Comparison of ENCODE assay signal across 18 cellular contexts in the genomic region with DNA sequence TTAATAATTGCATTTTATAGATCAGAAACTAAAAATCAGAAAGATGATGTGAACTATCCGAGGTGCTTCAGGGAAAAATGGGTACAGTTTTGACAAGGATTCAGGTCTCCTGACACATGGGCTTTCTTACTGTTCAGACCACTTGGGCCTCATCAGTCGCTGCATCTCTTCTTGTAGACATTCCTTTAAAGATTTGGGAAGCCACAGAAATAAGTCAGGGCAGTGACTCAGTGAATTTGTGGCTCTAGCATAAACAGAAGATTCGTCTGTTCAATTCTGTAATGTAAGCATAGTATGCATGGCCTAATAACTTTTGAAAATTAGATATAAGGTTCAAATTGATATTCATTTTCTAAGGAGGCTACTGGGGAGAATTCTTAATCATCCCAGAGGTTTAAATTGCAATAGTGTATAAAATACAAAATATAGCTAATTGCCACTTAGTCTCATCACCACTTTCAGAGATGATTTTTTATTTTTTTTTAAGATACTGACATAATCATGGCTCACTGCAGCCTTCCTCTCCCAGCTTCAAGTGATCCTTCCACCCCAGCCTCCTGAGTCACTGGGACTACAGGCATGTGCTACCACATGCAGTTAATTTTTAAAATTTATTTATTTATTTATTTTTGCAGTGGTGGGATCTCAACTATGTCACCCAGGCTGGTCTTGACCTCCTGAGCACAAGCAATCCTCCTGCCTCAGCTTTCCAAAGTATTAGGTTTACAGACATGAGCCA. TPM values are rescaled to one million over a fixed set of nuclear protein-coding genes. Genes with fewer than 3 reads are reported as not detected.
DNase-seq lines count a peak whose midpoint lies in the region; ATAC-seq and TF ChIP-seq lines count a peak whose summit lies in the region.
"Had no signal": no experiment of that assay in that cellular context is flagged by ENCODE, and none has a peak within 500 bp of the region (broad histone marks: within the 10 kb centered on the region; RNA-seq: fewer than 3 reads in every experiment).

No MANE protein-coding gene starts in this region.

- no peaks in the 10 kb centered on the region for H3F3A ChIP-seq in PC-3 (ENCODE audit: low read length, unreplicated experiment)

- H3K27me3 ChIP-seq in PC-3 (ENCODE audit: low read length) = no peaks in the 10 kb centered on the region
- no peaks in the 10 kb centered on the region for H3K27me3 ChIP-seq in Caco-2 (replicated peaks; ENCODE audit: control insufficient read depth, insufficient read depth, low read length)
- H3K27me3 ChIP-seq: tibial nerve had no signal

- H3K27ac Mint-ChIP-seq in Caco-2 (ENCODE audit: unreplicated experiment) = no peak overlapping the region
- H3K27ac Mint-ChIP-seq: CD4-positive, CD25-positive, alpha-beta regulatory T cell; T-helper 2 cell treated with Interferon-gamma antibody and Interleukin-4, amounts not matched to agents 5 μg/mL and 100 μg/mL, for 36 hours had no signal

- H3K9me2 ChIP-seq in PC-3 (replicated peaks; ENCODE audit: low read length) = no peaks in the 10 kb centered on the region

- ATAC-seq in PC-3 (no peak), HG03571 (IDR thresholded peaks at IDR 0.05; ENCODE audit: unreplicated experiment) (no peak)

- H3K9me3 Mint-ChIP-seq in Caco-2 (ENCODE audit: unreplicated experiment) = no peaks in the 10 kb centered on the region
- H3K9me3 Mint-ChIP-seq: T-helper 2 cell treated with Interferon-gamma antibody and Interleukin-4, amounts not matched to agents 5 μg/mL and 100 μg/mL, for 36 hours had no signal

- no peaks in the 10 kb centered on the region for H3K4me1 Mint-ChIP-seq in Caco-2 (ENCODE audit: low read depth, unreplicated experiment)

- H3K36me3 ChIP-seq in PC-3 (ENCODE audit: low read depth, low read length) (no peaks in the 10 kb centered on the region), Caco-2 (ENCODE audit: control insufficient read depth, insufficient read depth, low read length) (no peaks in the 10 kb centered on the region)
- H3K36me3 ChIP-seq: tibial nerve had no signal

- no peak overlapping the region for H3K27ac ChIP-seq in PC-3 (ENCODE audit: low read length)
- H3K27ac ChIP-seq: parathyroid adenoma, tibial nerve had no signal

- intact Hi-C loops in PC-3 (cut with micrococcal nuclease) = no loop called here
- intact Hi-C loops in Caco-2 (cut with micrococcal nuclease; ENCODE audit: unreplicated experiment) = no loop called here

- no peaks in the 10 kb centered on the region for H3K27me3 Mint-ChIP-seq in Caco-2 (ENCODE audit: insufficient read depth, unreplicated experiment)
- H3K27me3 Mint-ChIP-seq: CD4-positive, CD25-positive, alpha-beta regulatory T cell had no signal

- H3K79me2 ChIP-seq in PC-3 (ENCODE audit: low read length) = no peaks in the 10 kb centered on the region
- H3K79me2 ChIP-seq: parathyroid adenoma had no signal

- no peak overlapping the region for H3K4me3 ChIP-seq in PC-3 (ENCODE audit: low read length)
- no peak overlapping the region for H3K4me3 ChIP-seq in retinal pigment epithelial cell (ENCODE audit: low read length)
- no peak overlapping the region for H3K4me3 ChIP-seq in Caco-2 (ENCODE audit: low read depth, low read length)
- H3K4me3 ChIP-seq: tibial nerve had no signal

- no peaks in the 10 kb centered on the region for H4K20me1 ChIP-seq in PC-3 (ENCODE audit: low read length)

- no peaks in the 10 kb centered on the region for H3K9me3 ChIP-seq in PC-3 (ENCODE audit: low read length)
- no peaks in the 10 kb centered on the region for H3K9me3 ChIP-seq in Caco-2

- TF ChIP-seq CTCF in PC-3 (conservative IDR thresholded peaks at IDR 0.05; ENCODE audit: low read depth, low read length) = no peak
- TF ChIP-seq CTCF in retinal pigment epithelial cell (conservative IDR thresholded peaks at IDR 0.05; ENCODE audit: low read depth, low read length) = no peak
- TF ChIP-seq CTCF in Caco-2 (IDR thresholded peaks at IDR 0.05; ENCODE audit: insufficient read depth in 1 of 2, low read depth in 1 of 2, low read length in 1 of 2, severe bottlenecking in 1 of 2, unreplicated experiment in 1 of 2) = no peak

- no peaks in the 10 kb centered on the region for H3K4me1 ChIP-seq in PC-3 (ENCODE audit: insufficient read depth, low read length)
- no peaks in the 10 kb centered on the region for H3K4me1 ChIP-seq in Caco-2
- H3K4me1 ChIP-seq: parathyroid adenoma had no signal

- CTCF ChIA-PET in PC-3 (lab: Charles Lee) (no interaction called here), Caco-2 (lab: Charles Lee) (no interaction called here)

- H3K4me2 ChIP-seq in PC-3 (ENCODE audit: low read length) = no peak overlapping the region

- no peak overlapping the region for H2AFZ ChIP-seq in PC-3 (ENCODE audit: low read length)
- H2AFZ ChIP-seq: parathyroid adenoma had no signal

- BruUV-seq in PC-3 (replicated peaks; lab: Mats Ljungman, UMichigan) (no TSS peak), Caco-2 (replicated peaks; lab: Mats Ljungman, UMichigan) (no TSS peak)

- no peaks in the 10 kb centered on the region for H3K36me3 Mint-ChIP-seq in Caco-2 (ENCODE audit: insufficient read depth, unreplicated experiment)
- H3K36me3 Mint-ChIP-seq: CD4-positive, CD25-positive, alpha-beta regulatory T cell had no signal

- peak; percentile 89 for DNase-seq in ELR (ENCODE audit: low read depth)
- peak; percentile 11 for DNase-seq in PC-3
- DNase-seq in fibroblast of gingiva (ENCODE audit: low read depth) = peak; percentile 14
- DNase-seq in retinal pigment epithelial cell (ENCODE audit: low read depth) = peak; percentile 39
- DNase-seq in Caco-2 = no peak
- DNase-seq in SIG-M5 treated with dmso at 0.1 percent for 504 hours (lab: John Stamatoyannopoulos, UW; ENCODE audit: unreplicated experiment) = no peak
- DNase-seq in hippocampal formation (lab: John Stamatoyannopoulos, UW) = no peak
- DNase-seq: activated CD4-positive, alpha-beta T cell treated with anti-CD3 and anti-CD28 coated beads for 1 hour; activated CD8-positive, alpha-beta memory T cell treated with anti-CD3 and anti-CD28 coated beads, Interleukin-2, amount 50 U/mL, for 48 hours; CD4-positive, CD25-positive, alpha-beta regulatory T cell; MM.1S; NCI-H524; SHP77 had no signal

- no peak overlapping the region for H3K9ac ChIP-seq in PC-3 (ENCODE audit: low read length)
- H3K9ac ChIP-seq: parathyroid adenoma had no signal

- POLR2A ChIA-PET in PC-3 (lab: Charles Lee; ENCODE audit: unreplicated experiment) (no interaction called here), Caco-2 (lab: Charles Lee) (no interaction called here)

- H3K4me3 Mint-ChIP-seq in Caco-2 (ENCODE audit: unreplicated experiment) = no peak overlapping the region
- H3K4me3 Mint-ChIP-seq: CD4-positive, CD25-positive, alpha-beta regulatory T cell; T-helper 2 cell treated with Interferon-gamma antibody and Interleukin-4, amounts not matched to agents 5 μg/mL and 100 μg/mL, for 36 hours had no signal

RNA-seq across cellular contexts. Expression of a gene that starts 48.9 kb away (rescaled TPM):
- 12.3 and 14.7 TPM in 2 replicates for total RNA-seq in PC-3 (2014; rRNA removed)
- 0.32 and 0.39 TPM in 2 replicates for total RNA-seq in Caco-2 (2022)
- total RNA-seq: CD4-positive, CD25-positive, alpha-beta regulatory T cell; myocyte had no signal

Comparison
In these comparisons a context has a peak if more than half of its experiments do, and no peak if none do; other contexts are left out.
1. DNase-seq: peak in ELR (single experiment), PC-3 (single experiment), fibroblast of gingiva (single experiment) and retinal pigment epithelial cell (single experiment); none in Caco-2 (0 of 2), SIG-M5 treated with dmso at 0.1 percent for 504 hours (single experiment) and hippocampal formation (0 of 2).